14 cellular contexts compared by ENCODE assay signal in genomic region chr2:195410272-195410671, GRCh38.
DNase-seq lines count a peak whose midpoint lies in the region; ATAC-seq, FAIRE-seq and TF ChIP-seq lines count a peak whose summit lies in the region.
"Had no signal": no experiment of that assay in that cellular context is flagged by ENCODE, and none has a peak within 500 bp of the region (broad histone marks: within the 10 kb centered on the region; RNA-seq: fewer than 3 reads in every experiment).

No MANE protein-coding gene starts in this region.

- H3K27ac ChIP-seq in subcutaneous abdominal adipose tissue (ENCODE audit: low read depth, low read length) (peak overlapping the region; percentile 43), lower lobe of right lung (no peak overlapping the region)
- H3K27ac ChIP-seq: colonic mucosa had no signal

- H3K4me1 ChIP-seq in subcutaneous abdominal adipose tissue (ENCODE audit: control insufficient read depth in 5 of 5, insufficient read depth in 5 of 5, low read length in 5 of 5) (peaks cover 0 to 18% (median 17%) of the 10 kb centered on the region in 5 donors), lower lobe of right lung (no peaks in the 10 kb centered on the region)
- H3K4me1 ChIP-seq: colonic mucosa had no signal

- H3K4me3 ChIP-seq in subcutaneous abdominal adipose tissue (ENCODE audit: low read depth in 1 of 5, low read length in 5 of 5) (no peak overlapping the region), lower lobe of right lung (no peak overlapping the region)
- H3K4me3 ChIP-seq: colonic mucosa had no signal

- peak; percentile 57 for ATAC-seq in activated CD4-positive, alpha-beta T cell treated with anti-CD3 and anti-CD28 coated beads for 36 hours
- ATAC-seq in HG03280 (IDR thresholded peaks at IDR 0.05; ENCODE audit: unreplicated experiment) (peak; percentile 47), lower lobe of right lung (no peak)

- no peak overlapping the region for H3K4me3 Mint-ChIP-seq in activated CD4-positive, alpha-beta T cell treated with anti-CD3 and anti-CD28 coated beads for 36 hours
- H3K4me3 Mint-ChIP-seq in activated CD4-positive, alpha-beta T cell treated with anti-CD3 and anti-CD28 coated beads, Interleukin-2, amount 10 ng/mL, durations not matched to agents 24 days and 14 days = no peak overlapping the region
- H3K4me3 Mint-ChIP-seq: activated CD4-positive, alpha-beta memory T cell treated with anti-CD3 and anti-CD28 coated beads for 36 hours; nephron had no signal

- TF ChIP-seq POLR2A in H54 (IDR thresholded peaks at IDR 0.05; ENCODE audit: low read depth, low read length) = no peak

- no peak overlapping the region for H3K27ac Mint-ChIP-seq in activated CD4-positive, alpha-beta T cell treated with anti-CD3 and anti-CD28 coated beads for 36 hours
- H3K27ac Mint-ChIP-seq in activated CD4-positive, alpha-beta T cell treated with anti-CD3 and anti-CD28 coated beads, Interleukin-2, amount 10 ng/mL, durations not matched to agents 24 days and 14 days = no peak overlapping the region
- H3K27ac Mint-ChIP-seq: activated CD4-positive, alpha-beta memory T cell treated with anti-CD3 and anti-CD28 coated beads for 36 hours had no signal

- H3K9ac ChIP-seq in subcutaneous abdominal adipose tissue (ENCODE audit: low read length in 5 of 5) = no peak overlapping the region

- H3K27me3 ChIP-seq in subcutaneous abdominal adipose tissue (ENCODE audit: control insufficient read depth in 5 of 5, insufficient read depth in 4 of 5, low read length in 5 of 5) = no peaks in the 10 kb centered on the region
- H3K27me3 ChIP-seq in lower lobe of right lung (ENCODE audit: low read depth) = no peaks in the 10 kb centered on the region
- H3K27me3 ChIP-seq: colonic mucosa had no signal

- intact Hi-C loops in activated CD4-positive, alpha-beta T cell treated with anti-CD3 and anti-CD28 coated beads for 36 hours (cut with DNase I, micrococcal nuclease) = no loop called here
- intact Hi-C loops in activated CD4-positive, alpha-beta T cell treated with anti-CD3 and anti-CD28 coated beads, Interleukin-2, amount 10 ng/mL, durations not matched to agents 24 days and 14 days (cut with micrococcal nuclease) = no loop called here
- intact Hi-C loops in lower lobe of right lung (cut with DNase I) = no loop called here

- TF ChIP-seq CTCF in lower lobe of right lung (IDR thresholded peaks at IDR 0.05) = no peak

- H3K36me3 Mint-ChIP-seq in activated CD4-positive, alpha-beta T cell treated with anti-CD3 and anti-CD28 coated beads for 36 hours (ENCODE audit: low read depth) = no peaks in the 10 kb centered on the region
- peaks cover 2% of the 10 kb centered on the region for H3K36me3 Mint-ChIP-seq in activated CD4-positive, alpha-beta T cell treated with anti-CD3 and anti-CD28 coated beads, Interleukin-2, amount 10 ng/mL, durations not matched to agents 24 days and 14 days (ENCODE audit: low read depth)
- H3K36me3 Mint-ChIP-seq: activated CD4-positive, alpha-beta memory T cell treated with anti-CD3 and anti-CD28 coated beads for 36 hours had no signal

- H3K9me3 ChIP-seq in subcutaneous abdominal adipose tissue (ENCODE audit: control insufficient read depth in 5 of 5, low read length in 5 of 5) (no peaks in the 10 kb centered on the region), lower lobe of right lung (no peaks in the 10 kb centered on the region)
- H3K9me3 ChIP-seq: colonic mucosa had no signal

- in situ Hi-C loops in ACHN (cut with HindIII; ENCODE audit: low pct_ligation_motif_present, low pct_unique_long_range_greater_than_20kb, low sequenced_read_pairs) = no loop called here

- H3K36me3 ChIP-seq in subcutaneous abdominal adipose tissue (ENCODE audit: control insufficient read depth in 5 of 5, insufficient read depth in 5 of 5, low read length in 5 of 5) = no peaks in the 10 kb centered on the region
- no peaks in the 10 kb centered on the region for H3K36me3 ChIP-seq in lower lobe of right lung
- H3K36me3 ChIP-seq: colonic mucosa had no signal

- POLR2A ChIA-PET in activated CD4-positive, alpha-beta T cell treated with anti-CD3 and anti-CD28 coated beads for 36 hours (lab: Charles Lee) = no interaction called here

- DNase-seq in activated CD4-positive, alpha-beta T cell treated with anti-CD3 and anti-CD28 coated beads for 36 hours = no peak
- DNase-seq in activated CD4-positive, alpha-beta T cell treated with anti-CD3 and anti-CD28 coated beads, Interleukin-2, amount 10 ng/mL, durations not matched to agents 24 days and 14 days = no peak
- DNase-seq in H54 (ENCODE audit: insufficient read length, low spot score) (no peak), NCI-H345 treated with DMSO at 0.1 percent for 48 hours (lab: John Stamatoyannopoulos, UW; ENCODE audit: unreplicated experiment) (no peak), lower lobe of right lung (no peak), ACHN (no peak)
- DNase-seq: 8988T; activated CD4-positive, alpha-beta memory T cell treated with anti-CD3 and anti-CD28 coated beads for 36 hours; Calu3; colonic mucosa; NCI-H1105 had no signal

- FAIRE-seq in H54 (lab: Jason Lieb, UNC) = peak; percentile 15

- H3K9me3 Mint-ChIP-seq in activated CD4-positive, alpha-beta T cell treated with anti-CD3 and anti-CD28 coated beads for 36 hours (ENCODE audit: low read depth) = no peaks in the 10 kb centered on the region
- H3K9me3 Mint-ChIP-seq in activated CD4-positive, alpha-beta T cell treated with anti-CD3 and anti-CD28 coated beads, Interleukin-2, amount 10 ng/mL, durations not matched to agents 24 days and 14 days = peaks cover 9% of the 10 kb centered on the region
- H3K9me3 Mint-ChIP-seq: activated CD4-positive, alpha-beta memory T cell treated with anti-CD3 and anti-CD28 coated beads for 36 hours; nephron had no signal

- CTCF ChIA-PET in activated CD4-positive, alpha-beta T cell treated with anti-CD3 and anti-CD28 coated beads for 36 hours (lab: Charles Lee) = no interaction called here

- H3K27me3 Mint-ChIP-seq in activated CD4-positive, alpha-beta T cell treated with anti-CD3 and anti-CD28 coated beads for 36 hours = no peaks in the 10 kb centered on the region
- H3K27me3 Mint-ChIP-seq in activated CD4-positive, alpha-beta T cell treated with anti-CD3 and anti-CD28 coated beads, Interleukin-2, amount 10 ng/mL, durations not matched to agents 24 days and 14 days = no peaks in the 10 kb centered on the region
- H3K27me3 Mint-ChIP-seq: activated CD4-positive, alpha-beta memory T cell treated with anti-CD3 and anti-CD28 coated beads for 36 hours had no signal

- H3K4me1 Mint-ChIP-seq in activated CD4-positive, alpha-beta T cell treated with anti-CD3 and anti-CD28 coated beads for 36 hours = peaks cover 8% of the 10 kb centered on the region
- H3K4me1 Mint-ChIP-seq in activated CD4-positive, alpha-beta T cell treated with anti-CD3 and anti-CD28 coated beads, Interleukin-2, amount 10 ng/mL, durations not matched to agents 24 days and 14 days = peaks cover 22% of the 10 kb centered on the region

Comparison
In these comparisons a context has a peak if more than half of its experiments do, and no peak if none do; other contexts are left out.
1. ATAC-seq: peak in activated CD4-positive, alpha-beta T cell treated with anti-CD3 and anti-CD28 coated beads for 36 hours (single experiment) and HG03280 (single experiment); none in lower lobe of right lung (0 of 2).